ENCODE assay signal across 19 cellular contexts in the genomic region with DNA sequence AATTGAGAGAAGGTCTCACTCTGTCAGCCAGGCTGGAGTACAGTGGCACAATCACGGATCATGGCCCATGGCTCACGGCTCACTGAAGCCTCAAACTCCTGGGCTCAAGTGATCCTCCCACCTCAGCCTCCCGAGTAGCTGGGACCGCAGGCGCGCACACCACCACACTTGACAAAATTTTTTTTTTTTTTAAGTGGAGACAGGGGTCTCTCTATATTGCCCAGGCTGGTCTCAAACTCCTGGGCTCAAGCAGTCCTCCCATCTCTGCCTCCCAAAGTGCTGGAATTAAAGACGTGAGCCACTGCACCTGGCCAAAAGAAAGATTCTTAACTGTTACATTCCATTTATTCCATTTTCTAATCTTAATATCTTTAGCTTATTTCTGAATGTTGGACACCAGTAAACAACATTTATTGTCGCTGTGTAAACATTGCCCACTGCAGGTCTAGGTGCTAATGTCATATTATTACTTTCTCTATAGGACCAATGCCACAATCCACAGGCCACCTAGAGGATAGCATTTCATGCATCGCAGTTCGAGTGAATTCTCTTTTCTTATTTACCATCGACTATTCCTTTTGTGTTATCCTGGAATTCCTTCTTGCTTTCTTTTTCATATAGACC.
A peak's percentile ranks its signal among the peaks of the same experiment; 100 is the strongest.
DNase-seq lines count a peak whose midpoint lies in the region; ATAC-seq, FAIRE-seq and TF ChIP-seq lines count a peak whose summit lies in the region.
"Had no signal": no experiment of that assay in that cellular context is flagged by ENCODE, and none has a peak within 500 bp of the region (broad histone marks: within the 10 kb centered on the region; RNA-seq: fewer than 3 reads in every experiment).

No MANE protein-coding gene starts in this region.

- TF ChIP-seq RAD21 in A549 (conservative IDR thresholded peaks at IDR 0.05 in 1 of 2, IDR thresholded peaks at IDR 0.05 in 1 of 2): no peak

- H3K9me3 Mint-ChIP-seq in endodermal cell: no peaks in the 10 kb centered on the region
- H3K9me3 Mint-ChIP-seq: HFFc6 had no signal

- H3K4me2 ChIP-seq in A549: peak overlapping the region; percentile 32
- H3K4me2 ChIP-seq: BLaER1 had no signal

- no peak overlapping the region for H3K27ac Mint-ChIP-seq in endodermal cell
- H3K27ac Mint-ChIP-seq: HFFc6 had no signal

- CTCF ChIA-PET in A549 (lab: Yijun Ruan, JAX): interaction anchor here (0.8 to 1.5 kb wide), 2 partner anchors 25 to 517 kb away, joined by 3 to 4 read pairs; no protein-coding TSS in a partner anchor
- CTCF ChIA-PET in HEK293 (lab: Yijun Ruan, JAX): interaction anchor here (0.6 to 1.6 kb wide), 3 partner anchors 10 to 111 kb away, joined by 3 read pairs; no protein-coding TSS in a partner anchor

- no peak overlapping the region for H3K9ac ChIP-seq in endodermal cell (ENCODE audit: extremely low read depth, low read length, poor library complexity, severe bottlenecking)
- H3K9ac ChIP-seq: BLaER1, GM23248 had no signal

- peak overlapping the region; percentile 40 to 55; a peak in 5 of 6 replicates for H3K27ac ChIP-seq in A549
- no peak overlapping the region for H3K27ac ChIP-seq in HEK293 (ENCODE audit: extremely low read depth, low read depth, low read length)
- no peak overlapping the region for H3K27ac ChIP-seq in endodermal cell (ENCODE audit: low read depth, low read length)
- H3K27ac ChIP-seq: 22Rv1, BLaER1, GM23248 had no signal

- H3K36me3 ChIP-seq in HEK293 (ENCODE audit: control insufficient read depth in 2 of 2, insufficient read depth in 1 of 2, low read length in 2 of 2) (no peaks in the 10 kb centered on the region), endodermal cell (ENCODE audit: control insufficient read depth, insufficient read depth, low read length) (no peaks in the 10 kb centered on the region)

- no peaks in the 10 kb centered on the region for H3K27me3 Mint-ChIP-seq in endodermal cell (ENCODE audit: insufficient read depth)

- H3K9me3 ChIP-seq in A549 (no peaks in the 10 kb centered on the region), HEK293 (ENCODE audit: control insufficient read depth, insufficient read depth, low read depth, low read length) (no peaks in the 10 kb centered on the region), endodermal cell (ENCODE audit: control insufficient read depth, low read length) (no peaks in the 10 kb centered on the region)

- H3K4me3 Mint-ChIP-seq in endodermal cell: no peak overlapping the region
- H3K4me3 Mint-ChIP-seq: HFFc6 had no signal

- no peaks in the 10 kb centered on the region for H3K36me3 Mint-ChIP-seq in endodermal cell (ENCODE audit: low read depth)

- H3K27me3 ChIP-seq in endodermal cell (ENCODE audit: control insufficient read depth, insufficient read depth, low read length, poor library complexity, severe bottlenecking): no peaks in the 10 kb centered on the region
- H3K27me3 ChIP-seq: BLaER1 had no signal

- POLR2A ChIA-PET in A549 (lab: Yijun Ruan, JAX) (no interaction called here), HEK293 (lab: Yijun Ruan, JAX) (no interaction called here)

- no peak for FAIRE-seq in A549 (lab: Jason Lieb, UNC)
- FAIRE-seq: GM12878, GM18507, HepG2, HTR-8/SVneo had no signal

- H3K4me3 ChIP-seq in A549 (no peak overlapping the region), HEK293 (ENCODE audit: low read depth, low read length) (no peak overlapping the region), endodermal cell (ENCODE audit: low read length) (no peak overlapping the region)
- H3K4me3 ChIP-seq: BLaER1, GM12878, GM23248 had no signal

- peaks cover 12% of the 10 kb centered on the region for H3K4me1 ChIP-seq in A549
- H3K4me1 ChIP-seq in HEK293 (ENCODE audit: control insufficient read depth, insufficient read depth, low read length): peaks cover 3% of the 10 kb centered on the region
- peaks cover 9% of the 10 kb centered on the region for H3K4me1 ChIP-seq in endodermal cell (ENCODE audit: control insufficient read depth, insufficient read depth, low read length)

- DNase-seq in DMS53 (lab: John Stamatoyannopoulos, UW) (peak; percentile 45), DMS53 treated with DMSO at 0.1 percent for 48 hours (lab: John Stamatoyannopoulos, UW; ENCODE audit: unreplicated experiment) (no peak), A549 (ENCODE audit: low read depth in 1 of 2, low spot score in 1 of 2) (no peak), endodermal cell (peak; percentile 30), NCI-H345 (lab: John Stamatoyannopoulos, UW) (no peak), glomerular visceral epithelial cell (ENCODE audit: extremely low spot score) (no peak), NAMALWA (ENCODE audit: low spot score) (no peak)
- DNase-seq: AML-193, DMS79, H7, HFFc6 had no signal

- peaks cover 27% of the 10 kb centered on the region for H3K4me1 Mint-ChIP-seq in endodermal cell

- TF ChIP-seq POLR2A in A549 (IDR thresholded peaks at IDR 0.05; ENCODE audit: low read length): no peak

- TF ChIP-seq CTCF in A549 (IDR thresholded peaks at IDR 0.05) (no peak), HEK293 (tag by site-specific recombination; IDR thresholded peaks at IDR 0.05) (no peak), endodermal cell (conservative IDR thresholded peaks at IDR 0.05) (no peak)

- no peak for ATAC-seq in A549
- ATAC-seq: GM12878, HepG2 had no signal

- 89% methylated on average over 11 of the region's 11 CpGs for WGBS in A549 (ENCODE audit: missing lambda C conversion rate)
- 95 to 98% methylated on average over 7 to 11 of the region's 11 CpGs for WGBS in endodermal cell (ENCODE audit: insufficient coverage in 1 of 2, insufficient read length in 1 of 2), 2 experiments

- TF ChIP-seq EP300 in A549 (IDR thresholded peaks at IDR 0.05): no peak

TF ChIP-seq in A549, 52 proteins besides CTCF, POLR2A, EP300 and RAD21:
- TF ChIP-seq NPAS2 (CRISPR knock-in tag; IDR thresholded peaks at IDR 0.05; ENCODE audit: borderline replicate concordance) (no peak), NFE2L2 (conservative IDR thresholded peaks at IDR 0.05; ENCODE audit: low read length) (no peak), CBX2 (IDR thresholded peaks at IDR 0.05; ENCODE audit: borderline replicate concordance, low read depth) (no peak), EHF (CRISPR knock-in tag; IDR thresholded peaks at IDR 0.05) (no peak), ZFP36 (IDR thresholded peaks at IDR 0.05; ENCODE audit: borderline replicate concordance, partially characterized antibody) (no peak), TFCP2L1 (CRISPR knock-in tag; IDR thresholded peaks at IDR 0.05) (no peak), MAZ (IDR thresholded peaks at IDR 0.05; ENCODE audit: borderline replicate concordance, low read depth, low read length) (no peak)
- TF ChIP-seq, protein P1, sequence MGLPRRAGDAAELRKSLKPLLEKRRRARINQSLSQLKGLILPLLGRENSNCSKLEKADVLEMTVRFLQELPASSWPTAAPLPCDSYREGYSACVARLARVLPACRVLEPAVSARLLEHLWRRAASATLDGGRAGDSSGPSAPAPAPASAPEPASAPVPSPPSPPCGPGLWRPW (IDR thresholded peaks at IDR 0.05): no peak

TF ChIP-seq in HEK293, 187 proteins besides CTCF, POLR2A, EP300 and RAD21:
- TF ChIP-seq, protein P2, sequence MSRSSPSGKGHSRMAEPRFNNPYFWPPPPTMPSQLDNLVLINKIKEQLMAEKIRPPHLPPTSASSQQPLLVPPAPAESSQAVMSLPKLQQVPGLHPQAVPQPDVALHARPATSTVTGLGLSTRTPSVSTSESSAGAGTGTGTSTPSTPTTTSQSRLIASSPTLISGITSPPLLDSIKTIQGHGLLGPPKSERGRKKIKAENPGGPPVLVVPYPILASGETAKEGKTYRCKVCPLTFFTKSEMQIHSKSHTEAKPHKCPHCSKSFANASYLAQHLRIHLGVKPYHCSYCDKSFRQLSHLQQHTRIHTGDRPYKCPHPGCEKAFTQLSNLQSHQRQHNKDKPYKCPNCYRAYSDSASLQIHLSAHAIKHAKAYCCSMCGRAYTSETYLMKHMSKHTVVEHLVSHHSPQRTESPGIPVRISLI (tag by site-specific recombination; IDR thresholded peaks at IDR 0.05): 0 out of 2 replicates have a peak, but pooled peaks have one; percentile 30
- no peak for TF ChIP-seq ZBTB1 (tag by site-specific recombination; IDR thresholded peaks at IDR 0.05)

Comparison
In these comparisons a context has a peak if more than half of its experiments do, and no peak if none do; other contexts are left out.
1. DNase-seq: peak in DMS53 (single experiment) and endodermal cell (single experiment); none in DMS53 treated with DMSO at 0.1 percent for 48 hours (single experiment), A549 (0 of 2), NCI-H345 (single experiment), glomerular visceral epithelial cell (single experiment) and NAMALWA (single experiment).
2. H3K27ac ChIP-seq: peak in A549 (2 of 2); none in HEK293 (single experiment) and endodermal cell (single experiment).